20 cellular contexts compared by ENCODE assay signal in genomic region chr21:16821588-16821987, GRCh38.
A peak's percentile ranks its signal among the peaks of the same experiment; 100 is the strongest.
DNase-seq lines count a peak whose midpoint lies in the region; ATAC-seq, FAIRE-seq and TF ChIP-seq lines count a peak whose summit lies in the region.
"Had no signal": no experiment of that assay in that cellular context is flagged by ENCODE, and none has a peak within 500 bp of the region (broad histone marks: within the 10 kb centered on the region; RNA-seq: fewer than 3 reads in every experiment).

No MANE protein-coding gene starts in this region.

- no peaks in the 10 kb centered on the region for H4K20me1 ChIP-seq in GM23338 (replicated peaks; ENCODE audit: insufficient read depth)
- H4K20me1 ChIP-seq in HepG2 (ENCODE audit: insufficient read depth, low read length): no peaks in the 10 kb centered on the region

- H3K4me1 ChIP-seq in GM23338 (ENCODE audit: insufficient read depth) (no peaks in the 10 kb centered on the region), HepG2 (ENCODE audit: insufficient read depth, low read length) (no peaks in the 10 kb centered on the region)
- H3K4me1 ChIP-seq: BE2C had no signal

- no peak overlapping the region for H3K27ac Mint-ChIP-seq in GM23338
- H3K27ac Mint-ChIP-seq: CD4-positive, alpha-beta T cell had no signal

- no peak overlapping the region for H3K4me3 Mint-ChIP-seq in GM23338
- H3K4me3 Mint-ChIP-seq: CD4-positive, alpha-beta T cell had no signal

- peaks cover 4% of the 10 kb centered on the region; the same call in 2 of the 3 replicates for H3K4me1 Mint-ChIP-seq in GM23338

- no peaks in the 10 kb centered on the region for H3K79me2 ChIP-seq in GM23338 (replicated peaks; ENCODE audit: insufficient read depth)
- H3K79me2 ChIP-seq in HepG2 (ENCODE audit: insufficient read depth, low read length): no peaks in the 10 kb centered on the region

- TF ChIP-seq EP300 in HepG2 (IDR thresholded peaks at IDR 0.05; ENCODE audit: low read depth in 2 of 2, low read length in 2 of 2) (no peak), HepG2 (CRISPR knock-in tag; IDR thresholded peaks at IDR 0.05; ENCODE audit: borderline replicate concordance) (no peak)

- H3K9me2 ChIP-seq in GM23338 (ENCODE audit: insufficient read depth): peaks cover 11% of the 10 kb centered on the region

- no peaks in the 10 kb centered on the region for H3K36me3 Mint-ChIP-seq in GM23338 (ENCODE audit: low read depth)

- TF ChIP-seq CTCF in GM23338 (conservative IDR thresholded peaks at IDR 0.05; ENCODE audit: low read depth in 2 of 2) (no peak), astrocyte of the cerebellum (IDR thresholded peaks at IDR 0.05; ENCODE audit: low read depth, low read length, missing control alignments) (no peak), retinal pigment epithelial cell (conservative IDR thresholded peaks at IDR 0.05; ENCODE audit: low read depth, low read length) (no peak), HepG2 (CRISPR knock-in tag; IDR thresholded peaks at IDR 0.05) (no peak)

- H3K4me2 ChIP-seq in GM23338: no peak overlapping the region
- no peak overlapping the region for H3K4me2 ChIP-seq in HepG2 (ENCODE audit: low read depth, low read length)

- DNase-seq in GM23338 (ENCODE audit: low spot score): peak; percentile 11
- DNase-seq in astrocyte of the cerebellum (ENCODE audit: low read depth): peak; percentile 40
- DNase-seq in iris pigment epithelial cell (ENCODE audit: low read depth): peak; percentile 45
- peak; percentile 7 for DNase-seq in retinal pigment epithelial cell (ENCODE audit: low read depth)
- no peak for DNase-seq in stimulated activated naive CD4-positive, alpha-beta T cell (lab: John Stamatoyannopoulos, UW)
- DNase-seq in NCI-H2029 (lab: John Stamatoyannopoulos, UW): no peak
- no peak for DNase-seq in HepG2 (ENCODE audit: low spot score)
- DNase-seq: BE2C; CD4-positive, alpha-beta T cell; MM.1S; NCI-H1105; NCI-H1694 treated with DMSO at 0.1 percent for 48 hours; NCI-H2171; NCI-H446; NCI-H69; NK-92 treated with Interleukin-12 subunit alpha and Interleukin-12 subunit beta, amount 100 ng/mL, for 24 hours; SHP77 treated with DMSO at 0.1 percent for 48 hours had no signal

- POLR2A ChIA-PET in HepG2 (lab: Yijun Ruan, JAX): no interaction called here

- H3F3A ChIP-seq in GM23338 (replicated peaks; ENCODE audit: low read depth): no peaks in the 10 kb centered on the region

- no TSS peak for BruUV-seq in HepG2 (replicated peaks; lab: Mats Ljungman, UMichigan)

- TF ChIP-seq POLR2A in HepG2 (IDR thresholded peaks at IDR 0.05; ENCODE audit: insufficient read depth in 1 of 2, low read depth in 2 of 2, low read length in 2 of 2): no peak

- CTCF ChIA-PET in HepG2 (lab: Yijun Ruan, JAX; ENCODE audit: low intra/inter-chr PET ratio, low total read pairs): no interaction called here

- H3K27ac ChIP-seq in GM23338 (ENCODE audit: low read depth) (no peak overlapping the region), HepG2 (ENCODE audit: extremely low read length, insufficient read depth, low read length) (no peak overlapping the region)

- H3K4me3 ChIP-seq in GM23338 (no peak overlapping the region), astrocyte of the cerebellum (ENCODE audit: low read depth, low read length) (no peak overlapping the region), retinal pigment epithelial cell (ENCODE audit: low read length) (no peak overlapping the region), HepG2 (replicated peaks in 1 of 3; ENCODE audit: insufficient read depth in 1 of 3, low read depth in 2 of 3, low read length in 3 of 3) (no peak overlapping the region)

- no peak for FAIRE-seq in HepG2 (lab: Jason Lieb, UNC)

- no peaks in the 10 kb centered on the region for H3K36me3 ChIP-seq in GM23338 (ENCODE audit: insufficient read depth)
- H3K36me3 ChIP-seq in HepG2 (replicated peaks in 1 of 2; ENCODE audit: control insufficient read depth in 1 of 2, insufficient read depth in 2 of 2, low read length in 2 of 2): no peaks in the 10 kb centered on the region
- H3K36me3 ChIP-seq: BE2C had no signal

- TF ChIP-seq RAD21 in HepG2 (CRISPR knock-in tag; IDR thresholded peaks at IDR 0.05): no peak

- no peaks in the 10 kb centered on the region for H3K9me3 ChIP-seq in HepG2 (ENCODE audit: low read length)
- H3K9me3 ChIP-seq: BE2C had no signal

- in situ Hi-C loops in astrocyte of the cerebellum (cut with HindIII; ENCODE audit: low sequenced_read_pairs) (no loop called here), HepG2 (cut with HindIII; ENCODE audit: extremely low pct_ligation_motif_present, low pct_unique_long_range_greater_than_20kb) (no loop called here)

- H3K9me3 Mint-ChIP-seq in GM23338: no peaks in the 10 kb centered on the region

- H3K27me3 ChIP-seq in GM23338 (ENCODE audit: insufficient read depth): no peaks in the 10 kb centered on the region
- no peaks in the 10 kb centered on the region for H3K27me3 ChIP-seq in HepG2 (ENCODE audit: control insufficient read depth in 1 of 2, insufficient read depth in 2 of 2, low read length in 2 of 2)
- H3K27me3 ChIP-seq: BE2C had no signal

- peaks cover 6% of the 10 kb centered on the region for H3K27me3 Mint-ChIP-seq in GM23338 (ENCODE audit: insufficient read depth, low read depth, poor library complexity)
- H3K27me3 Mint-ChIP-seq: CD4-positive, alpha-beta T cell had no signal

- no peak overlapping the region for H3K9ac ChIP-seq in HepG2 (ENCODE audit: insufficient read depth, low read depth, low read length)

- intact Hi-C loops in HepG2 (cut with micrococcal nuclease; ENCODE audit: unreplicated experiment): no loop called here

- H2AFZ ChIP-seq in GM23338: no peak overlapping the region
- H2AFZ ChIP-seq in HepG2 (ENCODE audit: low read length): no peak overlapping the region

- WGBS in HepG2 (ENCODE audit: low lambda C conversion rate): 4% methylated on average over 1 of the region's 1 CpG

- no peak for ATAC-seq in GM23338
- no peak for ATAC-seq in GM18858 (IDR thresholded peaks at IDR 0.05; ENCODE audit: unreplicated experiment)
- no peak for ATAC-seq in HepG2
- ATAC-seq: HCT116, SK-N-SH treated with all-trans-retinoic acid at 6 μM for 48 hours had no signal

TF ChIP-seq in GM23338, 12 proteins besides CTCF, POLR2A, EP300 and RAD21 (continues in another document):
- no peak for TF ChIP-seq STAT1 (IDR thresholded peaks at IDR 0.05; ENCODE audit: unreplicated experiment)
- no peak for TF ChIP-seq JUNB (IDR thresholded peaks at IDR 0.05; ENCODE audit: unreplicated experiment)
- TF ChIP-seq POLR2AphosphoS5 (IDR thresholded peaks at IDR 0.05; ENCODE audit: low read depth): no peak
- no peak for TF ChIP-seq NANOG (IDR thresholded peaks at IDR 0.05; ENCODE audit: borderline replicate concordance)
- no peak for TF ChIP-seq ETS1 (IDR thresholded peaks at IDR 0.05)
- TF ChIP-seq EZH2 (IDR thresholded peaks at IDR 0.05; ENCODE audit: low read depth, unreplicated experiment): no peak
- TF ChIP-seq ZNF331 (CRISPR knock-in tag; IDR thresholded peaks at IDR 0.05; ENCODE audit: low read depth): no peak
- no peak for TF ChIP-seq ZNF114 (CRISPR knock-in tag; IDR thresholded peaks at IDR 0.05)
- TF ChIP-seq EZH2phosphoT487 (IDR thresholded peaks at IDR 0.05; ENCODE audit: unreplicated experiment): no peak
- no peak for TF ChIP-seq CREB1 (CRISPR knock-in tag; IDR thresholded peaks at IDR 0.05; ENCODE audit: low read depth)

TF ChIP-seq in HepG2, 621 proteins besides CTCF, POLR2A, EP300 and RAD21:
- TF ChIP-seq ATAD3A (CRISPR knock-in tag; IDR thresholded peaks at IDR 0.05) (no peak), ZSCAN25 (CRISPR knock-in tag; IDR thresholded peaks at IDR 0.05) (no peak)
TF ChIP-seq in HepG2: peak in this region for 0.

Comparison
In these comparisons a context has a peak if more than half of its experiments do, and no peak if none do; other contexts are left out.
1. DNase-seq: peak in GM23338 (single experiment), astrocyte of the cerebellum (single experiment), iris pigment epithelial cell (single experiment) and retinal pigment epithelial cell (single experiment); none in stimulated activated naive CD4-positive, alpha-beta T cell (0 of 6), NCI-H2029 (single experiment) and HepG2 (single experiment).